ENCODE assay signal across 11 cellular contexts in genomic region chr7:127995157-127995865, GRCh38. TPM values are rescaled to one million over a fixed set of nuclear protein-coding genes. Genes with fewer than 3 reads are reported as not detected.
A peak's percentile ranks its signal among the peaks of the same experiment; 100 is the strongest.
DNase-seq lines count a peak whose midpoint lies in the region; TF ChIP-seq lines count a peak whose summit lies in the region.
"Had no signal": no experiment of that assay in that cellular context is flagged by ENCODE, and none has a peak within 500 bp of the region (broad histone marks: within the 10 kb centered on the region; RNA-seq: fewer than 3 reads in every experiment).

No MANE protein-coding gene starts in this region.

- H3K27ac ChIP-seq in GM23248 (no peak overlapping the region; the same call in 1 of the 2 replicates), cingulate gyrus (ENCODE audit: low read depth, low read length) (peak overlapping the region; percentile 62), layer of hippocampus (ENCODE audit: low read depth, low read length) (peak overlapping the region; percentile 22), skeletal muscle tissue (ENCODE audit: low read depth, low read length) (peak overlapping the region; percentile 57), Peyer's patch (no peak overlapping the region)

- in situ Hi-C loops in GM23248 (cut with MboI), result no loop called here

- H3K4me2 ChIP-seq in GM23248 (ENCODE audit: unreplicated experiment), result peak overlapping the region; percentile 10

- no peaks in the 10 kb centered on the region for H3F3A ChIP-seq in GM23248 (ENCODE audit: insufficient read depth)

- H3K27me3 ChIP-seq in GM23248 (replicated peaks; ENCODE audit: insufficient read depth) (no peaks in the 10 kb centered on the region), layer of hippocampus (ENCODE audit: control insufficient read depth, insufficient read depth, low read length) (no peaks in the 10 kb centered on the region), skeletal muscle tissue (ENCODE audit: control insufficient read depth in 3 of 3, insufficient read depth in 3 of 3, low read length in 3 of 3) (no peaks in the 10 kb centered on the region), Peyer's patch (no peaks in the 10 kb centered on the region)

- WGBS in GM23248 (ENCODE audit: low coverage in 1 of 2, low lambda C conversion rate in 2 of 2, missing lambda C conversion rate in 2 of 2), 2 experiments, result 16 to 20% methylated on average over 3 of the region's 3 CpGs

- no peak for TF ChIP-seq POLR2A in Peyer's patch (IDR thresholded peaks at IDR 0.05)

- H3K9ac ChIP-seq in GM23248 (peak overlapping the region; percentile 7; the same call in 1 of the 2 replicates), skeletal muscle tissue (ENCODE audit: low read depth in 1 of 3, low read length in 3 of 3) (peak overlapping the region in 2 of 3 donors; percentile 16 to 35)

- DNase-seq in GM23248 (peak; percentile 64), Peyer's patch (no peak), NOMO-1 treated with dmso at 0.1 percent for 144 hours (lab: John Stamatoyannopoulos, UW; ENCODE audit: unreplicated experiment) (no peak), HPDE6-E6E7 (ENCODE audit: extremely low spot score) (no peak)
- DNase-seq in effector CD4-positive, alpha-beta T cell, result no peak
- DNase-seq: CD8-positive, alpha-beta T cell; NCI-H1436 treated with DMSO at 0.1 percent for 48 hours had no signal

- H3K4me3 ChIP-seq in GM23248, result no peak overlapping the region
- H3K4me3 ChIP-seq in skeletal muscle tissue (ENCODE audit: low read length in 3 of 3), result no peak overlapping the region
- no peak overlapping the region for H3K4me3 ChIP-seq in Peyer's patch

- no peak for TF ChIP-seq CTCF in Peyer's patch (IDR thresholded peaks at IDR 0.05)

- H3K79me2 ChIP-seq in GM23248 (ENCODE audit: insufficient read depth), result peaks cover 42% of the 10 kb centered on the region

- peaks cover 21% of the 10 kb centered on the region; the same call in 1 of the 2 replicates for H3K4me1 ChIP-seq in GM23248 (ENCODE audit: insufficient read depth)
- peaks cover 15 to 23% (median 19%) of the 10 kb centered on the region in 3 donors for H3K4me1 ChIP-seq in skeletal muscle tissue (ENCODE audit: control insufficient read depth in 3 of 3, insufficient read depth in 3 of 3, low read length in 3 of 3)
- peaks cover 0 to 2% (median 0%) of the 10 kb centered on the region in 4 donors for H3K4me1 ChIP-seq in Peyer's patch

- no peaks in the 10 kb centered on the region for H3K9me2 ChIP-seq in GM23248 (ENCODE audit: insufficient read depth)

- no peak overlapping the region for H2AFZ ChIP-seq in GM23248

- H4K20me1 ChIP-seq in GM23248 (ENCODE audit: insufficient read depth), result peaks cover 5% of the 10 kb centered on the region; the same call in 1 of the 2 replicates

- H3K9me3 ChIP-seq in GM23248 (ENCODE audit: low read depth) (no peaks in the 10 kb centered on the region), skeletal muscle tissue (ENCODE audit: control insufficient read depth in 3 of 3, low read length in 3 of 3) (no peaks in the 10 kb centered on the region), Peyer's patch (no peaks in the 10 kb centered on the region)

- H3K36me3 ChIP-seq in GM23248 (ENCODE audit: low read depth) (no peaks in the 10 kb centered on the region), skeletal muscle tissue (ENCODE audit: control insufficient read depth in 3 of 3, insufficient read depth in 3 of 3, low read length in 3 of 3) (peaks cover 0 to 9% (median 3%) of the 10 kb centered on the region in 3 donors), Peyer's patch (peaks cover 0 to 14% (median 0%) of the 10 kb centered on the region in 3 donors)

RNA-seq across cellular contexts. Expression of gene LRRC4, which starts 35.9 kb away (rescaled TPM):
- 0.32 and 0.51 TPM in 2 replicates for total RNA-seq in GM23248 (2014; rRNA removed; shearing (Covaris generic))
- 0.13 TPM in 1 of 2 replicates, not detected in the other for polyA plus RNA-seq in GM23248 (2016; fragmentation: Nextera tagmentation; extraction: Ambion mirVana)
- total RNA-seq in skeletal muscle tissue (1.0 TPM), Peyer's patch (1 to 10 TPM in 3 of 4 donors, not detected in 1; 1.6 to 2.5 (median 2.1) TPM)
- total RNA-seq: T-helper 2 cell treated with Interferon-gamma antibody and Interleukin-4, amounts not matched to agents 100 ng/mL and 5 ng/mL, for 36 hours had no signal

Comparison
In these comparisons a context has a peak if more than half of its experiments do, and no peak if none do; other contexts are left out.
1. H3K27ac ChIP-seq: peak in cingulate gyrus (single experiment), layer of hippocampus (single experiment) and skeletal muscle tissue (single experiment); none in GM23248 (single experiment) and Peyer's patch (0 of 4).